1 cellular context compared by ENCODE assay signal in genomic region chrX:38561951-38562719, GRCh38.
TF ChIP-seq lines count a peak whose summit lies in the region.

No MANE protein-coding gene starts in this region.

TF ChIP-seq in HEK293, 187 proteins besides CTCF, POLR2A, EP300 and RAD21 (continued from another document):
- no peak for TF ChIP-seq ZNF580 (tag by site-specific recombination; IDR thresholded peaks at IDR 0.05)
- no peak for TF ChIP-seq ZNF837 (tag by site-specific recombination; IDR thresholded peaks at IDR 0.05)
- TF ChIP-seq PRDM4 (tag by site-specific recombination; IDR thresholded peaks at IDR 0.05) = no peak
- no peak for TF ChIP-seq ZNF221 (tag by site-specific recombination; IDR thresholded peaks at IDR 0.05; ENCODE audit: borderline replicate concordance)
- no peak for TF ChIP-seq ZNF660 (tag by site-specific recombination; IDR thresholded peaks at IDR 0.05)
- no peak for TF ChIP-seq SCRT1 (tag by site-specific recombination; IDR thresholded peaks at IDR 0.05; ENCODE audit: borderline replicate concordance)
- TF ChIP-seq SCRT2 (tag by site-specific recombination; IDR thresholded peaks at IDR 0.05) = no peak
- TF ChIP-seq BCL11A (tag by site-specific recombination; IDR thresholded peaks at IDR 0.05; ENCODE audit: low read depth) = no peak
- TF ChIP-seq GLI4 (tag by site-specific recombination; IDR thresholded peaks at IDR 0.05) = no peak
- no peak for TF ChIP-seq ZNF544 (tag by site-specific recombination; IDR thresholded peaks at IDR 0.05)
- TF ChIP-seq ZNF664 (tag by site-specific recombination; IDR thresholded peaks at IDR 0.05) = no peak
- no peak for TF ChIP-seq INSM2 (tag by site-specific recombination; IDR thresholded peaks at IDR 0.05)
- TF ChIP-seq TRIM28 (IDR thresholded peaks at IDR 0.05; ENCODE audit: borderline replicate concordance, low read length) = no peak
- TF ChIP-seq ZNF214 (tag by site-specific recombination; IDR thresholded peaks at IDR 0.05; ENCODE audit: borderline replicate concordance) = no peak
- no peak for TF ChIP-seq KLF10 (tag by site-specific recombination; IDR thresholded peaks at IDR 0.05)
- 0 out of 2 replicates have a peak, but pooled peaks have one; percentile 21 for TF ChIP-seq ZBTB21 (tag by site-specific recombination; IDR thresholded peaks at IDR 0.05)
- TF ChIP-seq PRDM6 (tag by site-specific recombination; IDR thresholded peaks at IDR 0.05) = no peak
- TF ChIP-seq OVOL3 (tag by site-specific recombination; IDR thresholded peaks at IDR 0.05) = no peak
- TF ChIP-seq WT1 (tag by site-specific recombination; IDR thresholded peaks at IDR 0.05) = no peak
- no peak for TF ChIP-seq ZNF639 (tag by site-specific recombination; IDR thresholded peaks at IDR 0.05)
- TF ChIP-seq ZNF555 (tag by site-specific recombination; conservative IDR thresholded peaks at IDR 0.05) = no peak
- 0 out of 2 replicates have a peak, but pooled peaks have one; percentile 13 for TF ChIP-seq ZIC2 (tag by site-specific recombination; IDR thresholded peaks at IDR 0.05)
- no peak for TF ChIP-seq ZNF596 (tag by site-specific recombination; IDR thresholded peaks at IDR 0.05)
- no peak for TF ChIP-seq ZNF623 (tag by site-specific recombination; IDR thresholded peaks at IDR 0.05)
- TF ChIP-seq ATF2 (tag by site-specific recombination; IDR thresholded peaks at IDR 0.05; ENCODE audit: low read depth) = peak; percentile 90
- TF ChIP-seq ZNF426 (tag by site-specific recombination; IDR thresholded peaks at IDR 0.05) = no peak
- TF ChIP-seq EGR2 (tag by site-specific recombination; IDR thresholded peaks at IDR 0.05; ENCODE audit: low read depth) = 0 out of 2 replicates have a peak, but pooled peaks have one; percentile 12
- no peak for TF ChIP-seq ZNF223 (tag by site-specific recombination; IDR thresholded peaks at IDR 0.05)
- no peak for TF ChIP-seq SP2 (tag by site-specific recombination; IDR thresholded peaks at IDR 0.05)
- TF ChIP-seq ZNF707 (tag by site-specific recombination; IDR thresholded peaks at IDR 0.05) = no peak
- no peak for TF ChIP-seq ZNF202 (tag by site-specific recombination; IDR thresholded peaks at IDR 0.05; ENCODE audit: borderline replicate concordance)
- no peak for TF ChIP-seq ZNF529 (tag by site-specific recombination; IDR thresholded peaks at IDR 0.05; ENCODE audit: insufficient replicate concordance)
- TF ChIP-seq KLF17 (tag by site-specific recombination; IDR thresholded peaks at IDR 0.05) = peak; percentile 36; the same call in 1 of the 2 replicates
- no peak for TF ChIP-seq ZNF433 (tag by site-specific recombination; IDR thresholded peaks at IDR 0.05; ENCODE audit: low read depth)
- TF ChIP-seq ZNF391 (tag by site-specific recombination; IDR thresholded peaks at IDR 0.05; ENCODE audit: borderline replicate concordance, low read depth) = no peak
- no peak for TF ChIP-seq ZNF792 (tag by site-specific recombination; IDR thresholded peaks at IDR 0.05)
- no peak for TF ChIP-seq ZSCAN4 (tag by site-specific recombination; IDR thresholded peaks at IDR 0.05)
- TF ChIP-seq ZNF48 (tag by site-specific recombination; IDR thresholded peaks at IDR 0.05) = no peak
- TF ChIP-seq PATZ1 (tag by site-specific recombination; IDR thresholded peaks at IDR 0.05) = peak; percentile 33; the same call in 1 of the 2 replicates
- no peak for TF ChIP-seq ZNF169 (tag by site-specific recombination; IDR thresholded peaks at IDR 0.05)
- TF ChIP-seq ZNF311 (tag by site-specific recombination; IDR thresholded peaks at IDR 0.05; ENCODE audit: borderline replicate concordance) = no peak
- no peak for TF ChIP-seq ZNF19 (tag by site-specific recombination; IDR thresholded peaks at IDR 0.05; ENCODE audit: low read depth)
- TF ChIP-seq ZNF37A (tag by site-specific recombination; IDR thresholded peaks at IDR 0.05) = no peak
- TF ChIP-seq ZEB2 (tag by site-specific recombination; IDR thresholded peaks at IDR 0.05) = 0 out of 2 replicates have a peak, but pooled peaks have one; percentile 36
- 0 out of 2 replicates have a peak, but pooled peaks have one; percentile 18 for TF ChIP-seq SP7 (tag by site-specific recombination; IDR thresholded peaks at IDR 0.05)
